ENCODE assay signal across 8 cellular contexts in genomic region chr5:65926276-65926761, GRCh38. TPM values are rescaled to one million over a fixed set of nuclear protein-coding genes. Genes with fewer than 3 reads are reported as not detected.
DNase-seq lines count a peak whose midpoint lies in the region; ATAC-seq and TF ChIP-seq lines count a peak whose summit lies in the region.

TSS of gene ERBIN (plus strand) at chr5:65926575. CDS start at chr5:65992719, 66,144 bp downstream.

- H3K79me2 ChIP-seq in neural cell (replicated peaks; ENCODE audit: insufficient read depth, low read length): peaks cover 49% of the 10 kb centered on the region

- peaks cover 6% of the 10 kb centered on the region for H4K20me1 ChIP-seq in neural cell (ENCODE audit: insufficient read depth)

- TF ChIP-seq EP300 in neural cell (conservative IDR thresholded peaks at IDR 0.05; ENCODE audit: poor library complexity, severe bottlenecking): no peak

- peak within 1 kb of the TSS; percentile 57 for H2AFZ ChIP-seq in neural cell (ENCODE audit: low read depth, low read length)

- H3K27ac ChIP-seq in C4-2B (peak within 1 kb of the TSS; percentile 100), RWPE2 (ENCODE audit: poor library complexity, severe bottlenecking) (peak within 1 kb of the TSS; percentile 96), neural cell (ENCODE audit: low read length) (peak within 1 kb of the TSS; percentile 98)

- H3K27me3 ChIP-seq in RWPE2 (ENCODE audit: insufficient read depth, poor library complexity, severe bottlenecking) (no peaks in the 10 kb centered on the region), neural cell (ENCODE audit: insufficient read depth, low read depth, low read length) (no peaks in the 10 kb centered on the region)

- DNase-seq in RWPE2 (ENCODE audit: low spot score): peak; percentile 78
- peak; percentile 90 for DNase-seq in activated effector memory CD4-positive, alpha-beta T cell treated with anti-CD3 and anti-CD28 coated beads, Interleukin-2, amount 50 U/mL, for 16 hours
- peak; percentile 89 for DNase-seq in fibroblast of the aortic adventitia (ENCODE audit: low read depth)
- peak; percentile 74 to 75 for DNase-seq in stimulated activated naive CD8-positive, alpha-beta T cell treated with anti-CD3 and anti-CD28 coated beads, Interleukin-15, amount 100 ng/mL, for 72 hours

- peaks cover 6% of the 10 kb centered on the region for H3F3A ChIP-seq in neural cell (ENCODE audit: insufficient read depth, low read length, poor library complexity, severe bottlenecking)

- no peaks in the 10 kb centered on the region for H3K27me3 Mint-ChIP-seq in stimulated activated naive CD8-positive, alpha-beta T cell treated with anti-CD3 and anti-CD28 coated beads, Interleukin-15, amount 100 ng/mL, for 72 hours

- no peaks in the 10 kb centered on the region for H3K9me2 ChIP-seq in neural cell (ENCODE audit: insufficient read depth, low read length)

- H3K9me3 ChIP-seq in RWPE2 (ENCODE audit: severe bottlenecking) (no peaks in the 10 kb centered on the region), neural cell (ENCODE audit: low read length) (no peaks in the 10 kb centered on the region)

- H3K4me1 Mint-ChIP-seq in stimulated activated naive CD8-positive, alpha-beta T cell treated with anti-CD3 and anti-CD28 coated beads, Interleukin-15, amount 100 ng/mL, for 72 hours: peaks cover 37% of the 10 kb centered on the region

- H3K36me3 ChIP-seq in RWPE2 (ENCODE audit: low read depth): peaks cover 14% of the 10 kb centered on the region
- no peaks in the 10 kb centered on the region for H3K36me3 ChIP-seq in neural cell (ENCODE audit: insufficient read depth, low read length)

- peak within 1 kb of the TSS; percentile 97 to 98 for H3K27ac Mint-ChIP-seq in stimulated activated naive CD8-positive, alpha-beta T cell treated with anti-CD3 and anti-CD28 coated beads, Interleukin-15, amount 100 ng/mL, for 72 hours

- ATAC-seq in GM19328 (IDR thresholded peaks at IDR 0.05; ENCODE audit: unreplicated experiment) (peak; percentile 21), HG03469 (IDR thresholded peaks at IDR 0.05; ENCODE audit: unreplicated experiment) (peak; percentile 6), RWPE2 (ENCODE audit: low read depth) (peak; percentile 17)
- peak; percentile 49 for ATAC-seq in stimulated activated naive CD8-positive, alpha-beta T cell treated with anti-CD3 and anti-CD28 coated beads, Interleukin-15, amount 100 ng/mL, for 72 hours

- peak within 1 kb of the TSS; percentile 95 to 98 for H3K4me3 Mint-ChIP-seq in stimulated activated naive CD8-positive, alpha-beta T cell treated with anti-CD3 and anti-CD28 coated beads, Interleukin-15, amount 100 ng/mL, for 72 hours

- no peak for TF ChIP-seq RAD21 in neural cell (conservative IDR thresholded peaks at IDR 0.05)

- peak within 1 kb of the TSS; percentile 88 for H3K4me3 ChIP-seq in RWPE2 (ENCODE audit: severe bottlenecking)
- peak within 1 kb of the TSS; percentile 82 for H3K4me3 ChIP-seq in fibroblast of the aortic adventitia (ENCODE audit: low read depth, low read length)
- peak within 1 kb of the TSS; percentile 85 for H3K4me3 ChIP-seq in neural cell (ENCODE audit: low read length)

- H3K4me1 ChIP-seq in RWPE2 (ENCODE audit: insufficient read depth, poor library complexity, severe bottlenecking): peaks cover 13% of the 10 kb centered on the region

- H3K4me2 ChIP-seq in neural cell (ENCODE audit: low read length): peak within 1 kb of the TSS; percentile 82

- H3K9me3 Mint-ChIP-seq in stimulated activated naive CD8-positive, alpha-beta T cell treated with anti-CD3 and anti-CD28 coated beads, Interleukin-15, amount 100 ng/mL, for 72 hours: no peaks in the 10 kb centered on the region

- peak within 1 kb of the TSS; percentile 97 for H3K9ac ChIP-seq in neural cell (ENCODE audit: low read length)

- no peak for TF ChIP-seq CTCF in C4-2B (conservative IDR thresholded peaks at IDR 0.05)
- TF ChIP-seq CTCF in RWPE2 (IDR thresholded peaks at IDR 0.05; ENCODE audit: poor library complexity, severe bottlenecking): no peak
- no peak for TF ChIP-seq CTCF in fibroblast of the aortic adventitia (IDR thresholded peaks at IDR 0.05; ENCODE audit: insufficient read depth, low read length)
- TF ChIP-seq CTCF in neural cell (IDR thresholded peaks at IDR 0.05; ENCODE audit: poor library complexity, severe bottlenecking): no peak

TF ChIP-seq in neural cell, 6 proteins besides CTCF, POLR2A, EP300 and RAD21:
- TF ChIP-seq MXI1 (conservative IDR thresholded peaks at IDR 0.05; ENCODE audit: poor library complexity, severe bottlenecking): peak; percentile 45
- no peak for TF ChIP-seq EZH2 (IDR thresholded peaks at IDR 0.05; ENCODE audit: borderline replicate concordance, insufficient read depth, low read length, poor library complexity, severe bottlenecking)

RNA-seq across cellular contexts. Expression of gene ERBIN, which starts in this region (rescaled TPM):
- total RNA-seq in fibroblast of the aortic adventitia (ENCODE audit: low replicate concordance): 96.3 and 120 TPM in 2 replicates
- polyA plus RNA-seq in neural cell: 28.4 and 32.7 TPM in 2 replicates
- polyA minus RNA-seq in neural cell: 110 and 118 TPM in 2 replicates

Comparison
In these comparisons a context has a peak if more than half of its experiments do, and no peak if none do; other contexts are left out.
1. Peak in every context shown above with its lines: DNase-seq, ATAC-seq, H3K4me3 ChIP-seq and H3K27ac ChIP-seq.